Comparison of ENCODE assay signal across 10 cellular contexts in the genomic region with DNA sequence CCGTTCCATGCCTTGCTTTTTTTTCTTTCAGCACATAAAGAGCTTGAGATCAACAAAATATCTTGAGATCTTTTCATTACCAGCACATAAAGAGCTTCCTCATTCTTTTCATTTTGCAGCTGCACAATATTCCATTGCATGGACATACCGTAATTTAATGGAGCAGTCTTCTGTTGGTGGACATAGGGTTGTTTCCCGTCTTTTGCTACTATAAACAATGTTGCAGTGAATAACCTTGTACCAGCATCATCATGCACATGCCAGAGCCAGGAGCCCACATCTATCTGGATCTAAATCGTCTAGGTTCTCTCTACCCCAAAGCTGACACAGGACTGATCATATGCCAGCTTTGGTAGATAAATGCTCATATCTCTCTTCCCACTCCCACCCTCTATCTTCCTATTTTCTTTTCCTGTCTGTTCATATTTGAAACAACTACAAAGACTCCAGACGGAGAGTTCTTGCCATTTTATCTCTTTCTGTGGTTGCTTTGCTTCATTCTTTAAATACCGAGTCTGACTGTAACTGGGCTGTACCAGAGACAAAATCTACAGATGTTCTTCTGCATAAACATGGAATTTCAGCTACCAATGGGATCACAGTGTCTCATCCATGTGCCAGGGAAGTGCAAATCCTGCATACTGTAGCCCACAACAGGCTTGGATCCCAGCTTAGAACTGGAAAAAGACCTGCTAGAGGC. TPM values are rescaled to one million over a fixed set of nuclear protein-coding genes. Genes with fewer than 3 reads are reported as not detected.
DNase-seq lines count a peak whose midpoint lies in the region; ATAC-seq and TF ChIP-seq lines count a peak whose summit lies in the region.
"Had no signal": no experiment of that assay in that cellular context is flagged by ENCODE, and none has a peak within 500 bp of the region (broad histone marks: within the 10 kb centered on the region; RNA-seq: fewer than 3 reads in every experiment).

No MANE protein-coding gene starts in this region.

- no peak for TF ChIP-seq POLR2A in esophagus muscularis mucosa (IDR thresholded peaks at IDR 0.05; ENCODE audit: low read depth)

- WGBS in esophagus muscularis mucosa, result 75% methylated on average over 6 of the region's 6 CpGs

- H3K27ac Mint-ChIP-seq in CD4-positive, alpha-beta memory T cell, result peak overlapping the region in 4 of 7 donors; percentile 2 to 55 (median 14)
- H3K27ac Mint-ChIP-seq in natural killer cell treated with Interleukin-12 subunit alpha and Interleukin-12 subunit beta and Interleukin-15 and Interleukin-18, amount 100 ng/mL, for 72 hours, result peak overlapping the region in 1 of 2 donors; percentile 7

- no peak overlapping the region for H3K27ac ChIP-seq in CD4-positive, alpha-beta memory T cell (ENCODE audit: low read depth, low read length)
- H3K27ac ChIP-seq in esophagus muscularis mucosa (replicated peaks in 1 of 4), result peak overlapping the region; percentile 53 to 93 (median 90)

- no peak for ATAC-seq in natural killer cell treated with Interleukin-12 subunit alpha and Interleukin-12 subunit beta and Interleukin-15 and Interleukin-18, amount 100 ng/mL, for 72 hours
- no peak for ATAC-seq in GM18907 (IDR thresholded peaks at IDR 0.05; ENCODE audit: unreplicated experiment)
- no peak for ATAC-seq in GM21723 (IDR thresholded peaks at IDR 0.05; ENCODE audit: unreplicated experiment)

- no peak for TF ChIP-seq CTCF in esophagus muscularis mucosa (IDR thresholded peaks at IDR 0.05)

- H3K4me3 ChIP-seq in CD4-positive, alpha-beta memory T cell (ENCODE audit: low read length in 2 of 2), result no peak overlapping the region
- H3K4me3 ChIP-seq in MG63, result no peak overlapping the region
- no peak overlapping the region for H3K4me3 ChIP-seq in esophagus muscularis mucosa

- H3K27me3 Mint-ChIP-seq in CD4-positive, alpha-beta memory T cell, result no peaks in the 10 kb centered on the region
- H3K27me3 Mint-ChIP-seq in natural killer cell treated with Interleukin-12 subunit alpha and Interleukin-12 subunit beta and Interleukin-15 and Interleukin-18, amount 100 ng/mL, for 72 hours, result no peaks in the 10 kb centered on the region

- peaks cover 28% of the 10 kb centered on the region for H3K4me1 ChIP-seq in CD4-positive, alpha-beta memory T cell (ENCODE audit: insufficient read depth, low read length)
- peaks cover 41 to 68% (median 48%) of the 10 kb centered on the region in 4 donors for H3K4me1 ChIP-seq in esophagus muscularis mucosa

- no peak for DNase-seq in CD4-positive, alpha-beta memory T cell
- DNase-seq in MG63 (peak; percentile 39), esophagus muscularis mucosa (ENCODE audit: extremely low spot score) (no peak), putamen (ENCODE audit: low spot score) (no peak), NCI-H187 treated with DMSO at 0.1 percent for 48 hours (lab: John Stamatoyannopoulos, UW) (no peak)
- no peak for DNase-seq in natural killer cell treated with Interleukin-12 subunit alpha and Interleukin-12 subunit beta and Interleukin-15 and Interleukin-18, amount 100 ng/mL, for 72 hours (ENCODE audit: low spot score)
- DNase-seq: cerebellar nuclear complex; stimulated activated CD4-positive, alpha-beta T cell treated with anti-CD3 and anti-CD28 coated beads, Interleukin-1b, Interleukin-23, amount 100 ng/mL, for 48 hours had no signal

- H3K4me3 Mint-ChIP-seq in CD4-positive, alpha-beta memory T cell, result peak overlapping the region in 2 of 8 donors; percentile 12 to 13
- peak overlapping the region; percentile 1 for H3K4me3 Mint-ChIP-seq in natural killer cell treated with Interleukin-12 subunit alpha and Interleukin-12 subunit beta and Interleukin-15 and Interleukin-18, amount 100 ng/mL, for 72 hours

- CTCF ChIA-PET in CD4-positive, alpha-beta memory T cell (lab: Charles Lee; ENCODE audit: partially characterized antibody), result interaction anchor here (0.9 to 6.3 kb wide), 4 partner anchors 15 to 171 kb away, joined by 3 to 124 read pairs (median 38); no protein-coding TSS in a partner anchor

- no peaks in the 10 kb centered on the region for H3K36me3 Mint-ChIP-seq in CD4-positive, alpha-beta memory T cell
- H3K36me3 Mint-ChIP-seq in natural killer cell treated with Interleukin-12 subunit alpha and Interleukin-12 subunit beta and Interleukin-15 and Interleukin-18, amount 100 ng/mL, for 72 hours, result no peaks in the 10 kb centered on the region

- H3K9me3 ChIP-seq in CD4-positive, alpha-beta memory T cell (ENCODE audit: control insufficient read depth in 1 of 2, low read length in 2 of 2), result no peaks in the 10 kb centered on the region
- H3K9me3 ChIP-seq in MG63, result no peaks in the 10 kb centered on the region
- H3K9me3 ChIP-seq in esophagus muscularis mucosa, result no peaks in the 10 kb centered on the region

- no peaks in the 10 kb centered on the region for H3K9me3 Mint-ChIP-seq in CD4-positive, alpha-beta memory T cell
- H3K9me3 Mint-ChIP-seq in natural killer cell treated with Interleukin-12 subunit alpha and Interleukin-12 subunit beta and Interleukin-15 and Interleukin-18, amount 100 ng/mL, for 72 hours, result no peaks in the 10 kb centered on the region

- POLR2A ChIA-PET in CD4-positive, alpha-beta memory T cell (lab: Charles Lee; ENCODE audit: partially characterized antibody), result interaction anchor here (1.0 kb wide), 1 partner anchor 47 kb away, joined by 3 read pairs; the partner anchor contains the start of gene AKAP13

- H3K36me3 ChIP-seq in CD4-positive, alpha-beta memory T cell (ENCODE audit: insufficient read depth, low read length), result no peaks in the 10 kb centered on the region
- H3K36me3 ChIP-seq in MG63 (no peaks in the 10 kb centered on the region), esophagus muscularis mucosa (no peaks in the 10 kb centered on the region)

- no peak for TF ChIP-seq EP300 in esophagus muscularis mucosa (IDR thresholded peaks at IDR 0.05)

- H3K27me3 ChIP-seq in CD4-positive, alpha-beta memory T cell (ENCODE audit: insufficient read depth, low read length), result no peaks in the 10 kb centered on the region
- H3K27me3 ChIP-seq in MG63 (no peaks in the 10 kb centered on the region), esophagus muscularis mucosa (no peaks in the 10 kb centered on the region)

- intact Hi-C loops in CD4-positive, alpha-beta memory T cell (cut with micrococcal nuclease), result loop anchor here (5.0 kb wide), 1 partner anchor 374 kb away; no protein-coding TSS in a partner anchor
- intact Hi-C loops in esophagus muscularis mucosa (cut with DNase I), result loop anchor here (5.0 to 10.0 kb wide), 4 partner anchors 49 to 392 kb away; partner anchors contain the start of gene AKAP13

- peaks cover 27 to 46% (median 41%) of the 10 kb centered on the region in 4 donors for H3K4me1 Mint-ChIP-seq in CD4-positive, alpha-beta memory T cell
- H3K4me1 Mint-ChIP-seq in natural killer cell treated with Interleukin-12 subunit alpha and Interleukin-12 subunit beta and Interleukin-15 and Interleukin-18, amount 100 ng/mL, for 72 hours (ENCODE audit: low read depth in 2 of 2), result peaks cover 21 to 38% of the 10 kb centered on the region in 2 donors

RNA-seq across cellular contexts. Expression of gene AKAP13, which starts 47.1 kb away (rescaled TPM):
- 100 to 1,000 TPM; 300 to 319 TPM for total RNA-seq in CD4-positive, alpha-beta memory T cell
- polyA plus RNA-seq in CD4-positive, alpha-beta memory T cell, result 100 to 1,000 TPM in 1 of 2 donors, 10 to 100 TPM in 1; 68.7 to 195 TPM
- total RNA-seq in MG63 (2014; rRNA removed; shearing (Covaris generic); ENCODE audit: low replicate concordance), result 12.2 and 36.4 TPM in 2 replicates
- 100 to 1,000 TPM; 232 to 323 (median 284) TPM for total RNA-seq in esophagus muscularis mucosa
- 100 to 1,000 TPM; 142 to 176 TPM for total RNA-seq in natural killer cell treated with Interleukin-12 subunit alpha and Interleukin-12 subunit beta and Interleukin-15 and Interleukin-18, amount 100 ng/mL, for 72 hours
